Comparison of ENCODE assay signal across 26 cellular contexts in genomic region chr20:58824843-58825242, GRCh38. TPM values are rescaled to one million over a fixed set of nuclear protein-coding genes. Genes with fewer than 3 reads are reported as not detected.
"Had no signal": no experiment of that assay in that cellular context is flagged by ENCODE, and none has a peak within 500 bp of the region (broad histone marks: within the 10 kb centered on the region; RNA-seq: fewer than 3 reads in every experiment).

No MANE protein-coding gene starts in this region.

- H3K27ac Mint-ChIP-seq: activated CD4-positive, alpha-beta memory T cell treated with anti-CD3 and anti-CD28 coated beads, Interleukin-2, amount 10 ng/mL, durations not matched to agents 7 days and 5 days; activated CD4-positive, alpha-beta T cell treated with anti-CD3 and anti-CD28 coated beads for 36 hours; activated CD4-positive, alpha-beta T cell treated with anti-CD3 and anti-CD28 coated beads, Interleukin-2, amount 10 ng/mL, durations not matched to agents 24 days and 14 days; activated naive CD4-positive, alpha-beta T cell treated with anti-CD3 and anti-CD28 coated beads, Interleukin-2, amount 10 ng/mL, durations not matched to agents 7 days and 5 days; activated naive CD4-positive, alpha-beta T cell treated with anti-CD3 and anti-CD28 coated beads, Interleukin-2, amount 50 U/mL, for 72 hours; activated naive CD8-positive, alpha-beta T cell treated with anti-CD3 and anti-CD28 coated beads, Interleukin-2, amount 10 ng/mL, durations not matched to agents 7 days and 5 days; activated T-cell treated with anti-CD3 and anti-CD28 coated beads, Interleukin-2, amount 50 U/mL, for 24 hours; activated T-cell treated with anti-CD3 and anti-CD28 coated beads, Interleukin-2, amount 50 U/mL, for 72 hours had no signal

- DNase-seq: activated CD4-positive, alpha-beta memory T cell treated with anti-CD3 and anti-CD28 coated beads, Interleukin-2, amount 10 ng/mL, durations not matched to agents 7 days and 5 days; activated CD4-positive, alpha-beta T cell treated with anti-CD3 and anti-CD28 coated beads for 36 hours; activated CD4-positive, alpha-beta T cell treated with anti-CD3 and anti-CD28 coated beads, Interleukin-2, amount 10 ng/mL, durations not matched to agents 24 days and 14 days; activated CD4-positive, CD25-positive, alpha-beta regulatory T cell; activated CD4-positive, CD25-positive, alpha-beta regulatory T cell treated with anti-CD3 and anti-CD28 coated beads, Interleukin-2, amount 50 U/mL, for 72 hours; activated CD8-positive, alpha-beta memory T cell treated with anti-CD3 and anti-CD28 coated beads, Interleukin-2, amount 50 U/mL, for 48 hours; activated gamma-delta T cell; activated naive CD4-positive, alpha-beta T cell; activated naive CD4-positive, alpha-beta T cell treated with anti-CD3 and anti-CD28 coated beads, Interleukin-2, amount 10 ng/mL, durations not matched to agents 7 days and 5 days; activated naive CD8-positive, alpha-beta T cell treated with anti-CD3 and anti-CD28 coated beads, Interleukin-2, amount 10 ng/mL, durations not matched to agents 7 days and 5 days; activated T-cell treated with anti-CD3 and anti-CD28 coated beads for 4 hours; activated T-cell treated with anti-CD3 and anti-CD28 coated beads, Interleukin-2, amount 50 U/mL, for 24 hours; activated T-cell treated with anti-CD3 and anti-CD28 coated beads, Interleukin-2, amount 50 U/mL, for 72 hours; central memory CD4-positive, alpha-beta T cell; cerebellar nuclear complex; colonic mucosa; effector CD8-positive, alpha-beta T cell; esophagus squamous epithelium; foreskin melanocyte; T-helper 2 cell had no signal

- H3K36me3 ChIP-seq: ascending aorta, breast epithelium, cardiac muscle cell, colonic mucosa, esophagus squamous epithelium had no signal

- H3K4me3 ChIP-seq: ascending aorta, breast epithelium, cardiac muscle cell, colonic mucosa, esophagus squamous epithelium had no signal

- H3K4me1 ChIP-seq: ascending aorta, breast epithelium, colonic mucosa had no signal

- H3K9me3 ChIP-seq: ascending aorta, breast epithelium, colonic mucosa, esophagus squamous epithelium had no signal

- H3K27ac ChIP-seq: ascending aorta, breast epithelium, cardiac muscle cell, colonic mucosa, epithelial cell of prostate, esophagus squamous epithelium had no signal

- H3K27me3 ChIP-seq: ascending aorta, breast epithelium, cardiac muscle cell, colonic mucosa, esophagus squamous epithelium had no signal

- H3K27me3 Mint-ChIP-seq: brain had no signal

- H3K9me3 Mint-ChIP-seq: activated naive CD4-positive, alpha-beta T cell treated with anti-CD3 and anti-CD28 coated beads, Interleukin-2, amount 10 ng/mL, durations not matched to agents 7 days and 5 days had no signal

- H3K4me1 Mint-ChIP-seq: activated CD4-positive, alpha-beta memory T cell treated with anti-CD3 and anti-CD28 coated beads, Interleukin-2, amount 10 ng/mL, durations not matched to agents 7 days and 5 days; activated CD4-positive, alpha-beta T cell treated with anti-CD3 and anti-CD28 coated beads for 36 hours; activated CD4-positive, alpha-beta T cell treated with anti-CD3 and anti-CD28 coated beads, Interleukin-2, amount 10 ng/mL, durations not matched to agents 24 days and 14 days; activated naive CD4-positive, alpha-beta T cell treated with anti-CD3 and anti-CD28 coated beads, Interleukin-2, amount 10 ng/mL, durations not matched to agents 7 days and 5 days; activated naive CD8-positive, alpha-beta T cell treated with anti-CD3 and anti-CD28 coated beads, Interleukin-2, amount 10 ng/mL, durations not matched to agents 7 days and 5 days had no signal

- H3K4me3 Mint-ChIP-seq: activated CD4-positive, alpha-beta memory T cell treated with anti-CD3 and anti-CD28 coated beads, Interleukin-2, amount 10 ng/mL, durations not matched to agents 7 days and 5 days; activated CD4-positive, alpha-beta T cell treated with anti-CD3 and anti-CD28 coated beads for 36 hours; activated CD4-positive, alpha-beta T cell treated with anti-CD3 and anti-CD28 coated beads, Interleukin-2, amount 10 ng/mL, durations not matched to agents 24 days and 14 days; activated naive CD4-positive, alpha-beta T cell treated with anti-CD3 and anti-CD28 coated beads, Interleukin-2, amount 10 ng/mL, durations not matched to agents 7 days and 5 days; activated naive CD8-positive, alpha-beta T cell treated with anti-CD3 and anti-CD28 coated beads, Interleukin-2, amount 10 ng/mL, durations not matched to agents 7 days and 5 days; activated T-cell treated with anti-CD3 and anti-CD28 coated beads, Interleukin-2, amount 50 U/mL, for 24 hours; activated T-cell treated with anti-CD3 and anti-CD28 coated beads, Interleukin-2, amount 50 U/mL, for 72 hours; brain had no signal

- ATAC-seq: activated CD4-positive, alpha-beta T cell treated with anti-CD3 and anti-CD28 coated beads for 36 hours; activated naive CD4-positive, alpha-beta T cell treated with anti-CD3 and anti-CD28 coated beads, Interleukin-2, amount 50 U/mL, for 72 hours; activated T-cell treated with anti-CD3 and anti-CD28 coated beads, Interleukin-2, amount 50 U/mL, for 72 hours had no signal

RNA-seq across cellular contexts. Expression of gene GNAS-AS1, which starts 25.9 kb away (rescaled TPM):
- total RNA-seq: ascending aorta had no signal
